ENCODE assay signal across 1 cellular context in genomic region chr11:67648140-67648795, GRCh38.
TF ChIP-seq lines count a peak whose summit lies in the region.

No MANE protein-coding gene starts in this region.

TF ChIP-seq in GM23338, 12 proteins besides CTCF, POLR2A, EP300 and RAD21 (continued from another document):
- no peak for TF ChIP-seq ZNF462 (CRISPR knock-in tag; IDR thresholded peaks at IDR 0.05)
